In the genomic region with DNA sequence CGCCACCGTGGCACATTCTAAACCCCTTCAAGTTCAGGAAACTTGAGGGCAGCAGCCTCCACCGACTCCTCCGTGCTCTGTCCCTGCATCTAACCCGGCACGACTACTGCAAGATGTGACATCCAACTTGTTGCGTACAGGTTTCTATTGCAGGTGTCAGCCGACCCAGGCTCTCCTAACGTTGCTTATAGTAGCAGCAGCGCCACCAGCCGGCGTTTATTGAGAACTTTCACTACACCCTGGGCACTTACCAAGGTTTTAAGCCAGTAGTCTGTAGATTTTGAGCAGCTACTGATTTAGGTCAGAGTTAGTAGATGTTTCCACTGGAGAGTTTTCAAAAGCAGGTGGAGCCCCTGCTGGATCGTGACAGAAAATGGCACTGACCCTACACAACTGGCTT, we compare ENCODE assay signal across 6 cellular contexts.
DNase-seq lines count a peak whose midpoint lies in the region; ATAC-seq, FAIRE-seq and TF ChIP-seq lines count a peak whose summit lies in the region.
"Not testable (repeated sequence)": the region's sequence is repeated elsewhere in the genome, so short reads cannot be mapped to it uniquely, and the experiment has no call there.

No MANE protein-coding gene starts in this region.

- not testable (repeated sequence) for H3K4me3 Mint-ChIP-seq in GM23338; T-helper 17 cell; effector memory CD8-positive, alpha-beta T cell; stimulated activated effector memory CD8-positive, alpha-beta T cell treated with anti-CD3 and anti-CD28 coated beads, Interleukin-12 subunit alpha, Interleukin-12 subunit beta, amount 100 ng/mL, for 72 hours

- not testable (repeated sequence) for H3K36me3 ChIP-seq in GM23338 (ENCODE audit: insufficient read depth); HepG2 (replicated peaks in 1 of 2; ENCODE audit: control insufficient read depth in 1 of 2, insufficient read depth in 2 of 2, low read length in 2 of 2)

- not testable (repeated sequence) for H3K9ac ChIP-seq in HepG2 (ENCODE audit: insufficient read depth, low read depth, low read length)

- intact Hi-C loops in HepG2 (cut with micrococcal nuclease; ENCODE audit: unreplicated experiment) = not testable (repeated sequence)

- not testable (repeated sequence) for H3K9me3 ChIP-seq in T-helper 17 cell (ENCODE audit: control insufficient read depth, low read length, poor library complexity, severe bottlenecking); HepG2 (ENCODE audit: low read length)

- peak; percentile 66 for ATAC-seq in GM23338
- peak; percentile 37 for ATAC-seq in T-helper 17 cell
- ATAC-seq in effector memory CD8-positive, alpha-beta T cell (replicated peaks) = peak; percentile 58
- ATAC-seq in foreskin keratinocyte = peak; percentile 52
- peak; percentile 61; the same call in 2 of the 3 replicates for ATAC-seq in HepG2
- ATAC-seq in stimulated activated effector memory CD8-positive, alpha-beta T cell treated with anti-CD3 and anti-CD28 coated beads, Interleukin-12 subunit alpha, Interleukin-12 subunit beta, amount 100 ng/mL, for 72 hours = peak; percentile 36

- not testable (repeated sequence) for TF ChIP-seq RAD21 in HepG2 (CRISPR knock-in tag; IDR thresholded peaks at IDR 0.05)

- CTCF ChIA-PET in HepG2 (lab: Yijun Ruan, JAX; ENCODE audit: low intra/inter-chr PET ratio, low total read pairs) = not testable (repeated sequence)

- H3K27ac Mint-ChIP-seq in GM23338; T-helper 17 cell; effector memory CD8-positive, alpha-beta T cell; stimulated activated effector memory CD8-positive, alpha-beta T cell treated with anti-CD3 and anti-CD28 coated beads, Interleukin-12 subunit alpha, Interleukin-12 subunit beta, amount 100 ng/mL, for 72 hours: not testable (repeated sequence)

- TF ChIP-seq CTCF in GM23338 (conservative IDR thresholded peaks at IDR 0.05; ENCODE audit: low read depth in 2 of 2); foreskin keratinocyte (conservative IDR thresholded peaks at IDR 0.05); HepG2 (CRISPR knock-in tag; IDR thresholded peaks at IDR 0.05): not testable (repeated sequence)

- not testable (repeated sequence) for H3K27ac ChIP-seq in GM23338 (ENCODE audit: low read depth); foreskin keratinocyte; HepG2 (ENCODE audit: extremely low read length, insufficient read depth, low read length)

- TF ChIP-seq POLR2A in HepG2 (IDR thresholded peaks at IDR 0.05; ENCODE audit: insufficient read depth in 1 of 2, low read depth in 2 of 2, low read length in 2 of 2) = not testable (repeated sequence)

- not testable (repeated sequence) for H4K20me1 ChIP-seq in GM23338 (replicated peaks; ENCODE audit: insufficient read depth); HepG2 (ENCODE audit: insufficient read depth, low read length)

- WGBS in HepG2 (ENCODE audit: low lambda C conversion rate) = no CpG with 5 or more reads among the region's 13 CpGs

- not testable (repeated sequence) for H3K27me3 ChIP-seq in GM23338 (ENCODE audit: insufficient read depth); foreskin keratinocyte; HepG2 (ENCODE audit: control insufficient read depth in 1 of 2, insufficient read depth in 2 of 2, low read length in 2 of 2)

- not testable (repeated sequence) for H3K9me2 ChIP-seq in GM23338 (ENCODE audit: insufficient read depth)

- BruUV-seq in HepG2 (replicated peaks; lab: Mats Ljungman, UMichigan) = not testable (repeated sequence)

- in situ Hi-C loops in HepG2 (cut with HindIII; ENCODE audit: extremely low pct_ligation_motif_present, low pct_unique_long_range_greater_than_20kb) = not testable (repeated sequence)

- H3K4me1 ChIP-seq in GM23338 (ENCODE audit: insufficient read depth); foreskin keratinocyte; HepG2 (ENCODE audit: insufficient read depth, low read length): not testable (repeated sequence)

- not testable (repeated sequence) for H2AFZ ChIP-seq in GM23338; HepG2 (ENCODE audit: low read length)

- not testable (repeated sequence) for H3K4me2 ChIP-seq in GM23338; HepG2 (ENCODE audit: low read depth, low read length)

- not testable (repeated sequence) for TF ChIP-seq EP300 in HepG2 (IDR thresholded peaks at IDR 0.05; ENCODE audit: low read depth in 2 of 2, low read length in 2 of 2); HepG2 (CRISPR knock-in tag; IDR thresholded peaks at IDR 0.05; ENCODE audit: borderline replicate concordance)

- H3K27me3 Mint-ChIP-seq in GM23338 (ENCODE audit: insufficient read depth, low read depth, poor library complexity); T-helper 17 cell; effector memory CD8-positive, alpha-beta T cell: not testable (repeated sequence)

- H3K9me3 Mint-ChIP-seq in GM23338; effector memory CD8-positive, alpha-beta T cell; stimulated activated effector memory CD8-positive, alpha-beta T cell treated with anti-CD3 and anti-CD28 coated beads, Interleukin-12 subunit alpha, Interleukin-12 subunit beta, amount 100 ng/mL, for 72 hours: not testable (repeated sequence)

- not testable (repeated sequence) for H3K4me3 ChIP-seq in GM23338; HepG2 (replicated peaks in 1 of 3; ENCODE audit: insufficient read depth in 1 of 3, low read depth in 2 of 3, low read length in 3 of 3)

- not testable (repeated sequence) for H3F3A ChIP-seq in GM23338 (replicated peaks; ENCODE audit: low read depth)

- not testable (repeated sequence) for DNase-seq in GM23338 (ENCODE audit: low spot score); T-helper 17 cell; effector memory CD8-positive, alpha-beta T cell; foreskin keratinocyte; HepG2 (ENCODE audit: low spot score); stimulated activated effector memory CD8-positive, alpha-beta T cell treated with anti-CD3 and anti-CD28 coated beads, Interleukin-12 subunit alpha, Interleukin-12 subunit beta, amount 100 ng/mL, for 72 hours (ENCODE audit: low spot score in 2 of 2)

- H3K4me1 Mint-ChIP-seq in GM23338; T-helper 17 cell; effector memory CD8-positive, alpha-beta T cell (ENCODE audit: low read depth in 2 of 2); stimulated activated effector memory CD8-positive, alpha-beta T cell treated with anti-CD3 and anti-CD28 coated beads, Interleukin-12 subunit alpha, Interleukin-12 subunit beta, amount 100 ng/mL, for 72 hours: not testable (repeated sequence)

- FAIRE-seq in HepG2 (lab: Jason Lieb, UNC) = not testable (repeated sequence)

- not testable (repeated sequence) for H3K79me2 ChIP-seq in GM23338 (replicated peaks; ENCODE audit: insufficient read depth); HepG2 (ENCODE audit: insufficient read depth, low read length)

- POLR2A ChIA-PET in HepG2 (lab: Yijun Ruan, JAX) = not testable (repeated sequence)

- H3K36me3 Mint-ChIP-seq in GM23338 (ENCODE audit: low read depth); T-helper 17 cell (ENCODE audit: low read depth); effector memory CD8-positive, alpha-beta T cell (ENCODE audit: insufficient read depth); stimulated activated effector memory CD8-positive, alpha-beta T cell treated with anti-CD3 and anti-CD28 coated beads, Interleukin-12 subunit alpha, Interleukin-12 subunit beta, amount 100 ng/mL, for 72 hours: not testable (repeated sequence)
